In genomic region chr7:108109216-108109908, GRCh38 we compare ENCODE assay signal across 8 cellular contexts. TPM values are rescaled to one million over a fixed set of nuclear protein-coding genes. Genes with fewer than 3 reads are reported as not detected.
DNase-seq lines count a peak whose midpoint lies in the region; ATAC-seq and TF ChIP-seq lines count a peak whose summit lies in the region.

No MANE protein-coding gene starts in this region.

- WGBS in right lobe of liver (ENCODE audit: insufficient coverage, low coverage, low lambda C conversion rate, missing lambda C conversion rate), result 52% methylated on average over 2 of the region's 2 CpGs
- WGBS in lower leg skin, 2 donors, result 71 to 78% methylated on average over 2 of the region's 2 CpGs

- H3K4me3 ChIP-seq in right lobe of liver (no peak overlapping the region), lower leg skin (ENCODE audit: low read depth, poor library complexity, severe bottlenecking) (no peak overlapping the region)

- in situ Hi-C loops in GM13976 (cut with MboI; ENCODE audit: low sequenced_read_pairs, unreplicated experiment), result no loop called here

- H3K27me3 ChIP-seq in right lobe of liver, result no peaks in the 10 kb centered on the region

- H3K4me1 Mint-ChIP-seq in WTC11, result no peaks in the 10 kb centered on the region

- CTCF ChIA-PET in WTC11 (lab: Charles Lee), result interaction anchor here (1.0 kb wide), 1 partner anchor 36 kb away, joined by 3 read pairs; no protein-coding TSS in a partner anchor

- no peaks in the 10 kb centered on the region for H3K36me3 Mint-ChIP-seq in WTC11

- peaks cover 0 to 4% (median 0%) of the 10 kb centered on the region in 4 donors for H3K4me1 ChIP-seq in right lobe of liver

- no peak overlapping the region for H3K4me3 Mint-ChIP-seq in WTC11

- peak; percentile 15 for DNase-seq in Ammon's horn (ENCODE audit: low spot score)
- DNase-seq in GM13976 (ENCODE audit: low spot score), result peak; percentile 28
- peak; percentile 54 to 59 for DNase-seq in Kasumi-1 (lab: John Stamatoyannopoulos, UW)
- no peak for DNase-seq in WTC11 (ENCODE audit: low spot score)
- DNase-seq in right lobe of liver, result no peak
- DNase-seq in lower leg skin (ENCODE audit: low spot score in 2 of 2), result no peak
- DNase-seq in effector CD4-positive, alpha-beta T cell, result no peak

- peak; percentile 34 for TF ChIP-seq CTCF in GM13976 (IDR thresholded peaks at IDR 0.05; ENCODE audit: borderline replicate concordance, control extremely low read depth, extremely low read depth, insufficient read depth, missing control alignments)
- TF ChIP-seq CTCF in WTC11 (IDR thresholded peaks at IDR 0.05), result no peak
- peak; percentile 18 to 58 (median 44) for TF ChIP-seq CTCF in right lobe of liver (IDR thresholded peaks at IDR 0.05)
- no peak for TF ChIP-seq CTCF in lower leg skin (IDR thresholded peaks at IDR 0.05)

- H3K27ac Mint-ChIP-seq in WTC11, result no peak overlapping the region

- ATAC-seq in WTC11 (peak; percentile 52), right lobe of liver (peak; percentile 70 to 88 (median 85)), HG02642 (IDR thresholded peaks at IDR 0.05; ENCODE audit: poor library complexity, unreplicated experiment) (no peak)

- POLR2A ChIA-PET in WTC11 (lab: Charles Lee), result no interaction called here

- no peak overlapping the region for H3K27ac ChIP-seq in right lobe of liver

- intact Hi-C loops in right lobe of liver (cut with DNase I), result no loop called here
- intact Hi-C loops in lower leg skin (cut with DNase I; ENCODE audit: low total_unique reads), result loop anchor here (5.0 kb wide), 1 partner anchor 38 kb away; no protein-coding TSS in a partner anchor

- no peaks in the 10 kb centered on the region for H3K27me3 Mint-ChIP-seq in WTC11 (ENCODE audit: low read depth)

- H3K9me3 ChIP-seq in right lobe of liver, result no peaks in the 10 kb centered on the region

- TF ChIP-seq POLR2A in right lobe of liver (IDR thresholded peaks at IDR 0.05) (no peak), lower leg skin (IDR thresholded peaks at IDR 0.05) (no peak)

- no peaks in the 10 kb centered on the region for H3K9me3 Mint-ChIP-seq in WTC11

- H3K36me3 ChIP-seq in right lobe of liver, result no peaks in the 10 kb centered on the region

TF ChIP-seq in WTC11, 78 proteins besides CTCF, POLR2A, EP300 and RAD21:
- TF ChIP-seq GABPB1 (CRISPR knock-in tag; IDR thresholded peaks at IDR 0.05), result 0 out of 2 replicates have a peak, but pooled peaks have one; percentile 15
- no peak for TF ChIP-seq ZNF232 (CRISPR knock-in tag; IDR thresholded peaks at IDR 0.05)
- TF ChIP-seq, protein P1, sequence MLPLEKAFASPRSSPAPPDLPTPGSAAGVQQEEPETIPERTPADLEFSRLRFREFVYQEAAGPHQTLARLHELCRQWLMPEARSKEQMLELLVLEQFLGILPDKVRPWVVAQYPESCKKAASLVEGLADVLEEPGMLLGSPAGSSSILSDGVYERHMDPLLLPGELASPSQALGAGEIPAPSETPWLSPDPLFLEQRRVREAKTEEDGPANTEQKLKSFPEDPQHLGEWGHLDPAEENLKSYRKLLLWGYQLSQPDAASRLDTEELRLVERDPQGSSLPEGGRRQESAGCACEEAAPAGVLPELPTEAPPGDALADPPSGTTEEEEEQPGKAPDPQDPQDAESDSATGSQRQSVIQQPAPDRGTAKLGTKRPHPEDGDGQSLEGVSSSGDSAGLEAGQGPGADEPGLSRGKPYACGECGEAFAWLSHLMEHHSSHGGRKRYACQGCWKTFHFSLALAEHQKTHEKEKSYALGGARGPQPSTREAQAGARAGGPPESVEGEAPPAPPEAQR (CRISPR knock-in tag; IDR thresholded peaks at IDR 0.05), result no peak
- TF ChIP-seq RORB (CRISPR knock-in tag; IDR thresholded peaks at IDR 0.05), result no peak

RNA-seq across cellular contexts. Expression of gene LAMB4, which starts 20.8 kb away (rescaled TPM):
- total RNA-seq in WTC11 (2021), result not detected in 3 replicates
- total RNA-seq in right lobe of liver, result not detected
- 100 to 1,000 TPM; 125 to 306 (median 156) TPM for total RNA-seq in lower leg skin

Comparison
In these comparisons a context has a peak if more than half of its experiments do, and no peak if none do; other contexts are left out.
1. DNase-seq: peak in Ammon's horn (single experiment), GM13976 (single experiment) and Kasumi-1 (2 of 2); none in WTC11 (single experiment), right lobe of liver (0 of 3), lower leg skin (0 of 2) and effector CD4-positive, alpha-beta T cell (single experiment).
2. CTCF ChIP-seq: peak in GM13976 (single experiment) and right lobe of liver (4 of 4); none in WTC11 (single experiment) and lower leg skin (0 of 3).
3. RNA of gene LAMB4, which starts 20.8 kb away (total RNA-seq): 125 to 306 TPM in lower leg skin; not detected in WTC11 and not detected in right lobe of liver; every median in the first group is over 100 times any median in the second.